Comparison of ENCODE assay signal across 33 cellular contexts in genomic region chr2:236075802-236076201, GRCh38.
"Had no signal": no experiment of that assay in that cellular context is flagged by ENCODE, and none has a peak within 500 bp of the region (broad histone marks: within the 10 kb centered on the region; RNA-seq: fewer than 3 reads in every experiment).

No MANE protein-coding gene starts in this region.

- H3K4me3 Mint-ChIP-seq: activated CD4-positive, alpha-beta T cell treated with anti-CD3 and anti-CD28 coated beads, Interleukin-2, amount 10 ng/mL, durations not matched to agents 24 days and 14 days; activated CD8-positive, alpha-beta T cell treated with anti-CD3 and anti-CD28 coated beads for 36 hours; activated naive CD8-positive, alpha-beta T cell treated with anti-CD3 and anti-CD28 coated beads for 36 hours; activated T-cell treated with anti-CD3 and anti-CD28 coated beads, Interleukin-2, amount 50 U/mL, for 72 hours; activated T-helper 17 cell treated with anti-CD3 and anti-CD28 coated beads, Interleukin-2, amount 50 U/mL, for 72 hours; central memory CD8-positive, alpha-beta T cell; T-helper 2 cell treated with Interferon-gamma antibody and Interleukin-4, amounts not matched to agents 5 μg/mL and 100 μg/mL, for 36 hours had no signal

- ATAC-seq: activated CD8-positive, alpha-beta T cell treated with anti-CD3 and anti-CD28 coated beads for 36 hours; activated T-cell treated with anti-CD3 and anti-CD28 coated beads, Interleukin-2, amount 50 U/mL, for 72 hours; activated T-helper 17 cell treated with anti-CD3 and anti-CD28 coated beads, Interleukin-2, amount 50 U/mL, for 72 hours had no signal

- DNase-seq: activated CD4-positive, alpha-beta T cell treated with anti-CD3 and anti-CD28 coated beads, Interleukin-2, amount 10 ng/mL, durations not matched to agents 24 days and 14 days; activated CD4-positive, alpha-beta T cell treated with anti-CD3 and anti-CD28 coated beads, Interleukin-2, amount 50 U/mL, for 4 hours; activated CD8-positive, alpha-beta T cell treated with anti-CD3 and anti-CD28 coated beads for 36 hours; activated effector memory CD4-positive, alpha-beta T cell treated with anti-CD3 and anti-CD28 coated beads, Interleukin-2, amount 50 U/mL, for 16 hours; activated naive CD4-positive, alpha-beta T cell; activated naive CD4-positive, alpha-beta T cell treated with anti-CD3 and anti-CD28 coated beads, Interleukin-2, amount 50 U/mL, for 16 hours; activated naive CD8-positive, alpha-beta T cell treated with anti-CD3 and anti-CD28 coated beads for 36 hours; activated T-cell treated with anti-CD3 and anti-CD28 coated beads, Interleukin-2, amount 50 U/mL, for 1 hour; activated T-cell treated with anti-CD3 and anti-CD28 coated beads, Interleukin-2, amount 50 U/mL, for 72 hours; amniotic stem cell; aorta; Kasumi-1; MG63; NCI-H1048; NCI-H1105 treated with DMSO at 0.1 percent for 48 hours; NCI-H1436; NCI-H1694; NCI-H2029; NCI-H2107; NCI-H2171; NCI-H510A; NCI-H526; NCI-H748 treated with DMSO at 0.1 percent for 48 hours; NK-92 treated with Interleukin-12 subunit alpha and Interleukin-12 subunit beta, amount 100 ng/mL, for 24 hours; OCI-M1; Right ventricle myocardium superior; SW 1271; T-helper 1 cell had no signal

- H3K9me3 ChIP-seq: MG63 had no signal

- FAIRE-seq: TTC549 had no signal

- H3K36me3 ChIP-seq: cardiac muscle cell, MG63 had no signal

- H3K27me3 Mint-ChIP-seq: activated CD4-positive, alpha-beta T cell treated with anti-CD3 and anti-CD28 coated beads, Interleukin-2, amount 10 ng/mL, durations not matched to agents 24 days and 14 days; activated naive CD8-positive, alpha-beta T cell treated with anti-CD3 and anti-CD28 coated beads for 36 hours; activated T-helper 17 cell treated with anti-CD3 and anti-CD28 coated beads, Interleukin-2, amount 50 U/mL, for 72 hours; central memory CD8-positive, alpha-beta T cell had no signal

- H3K27me3 ChIP-seq: cardiac muscle cell, MG63 had no signal

- H3K27ac Mint-ChIP-seq: activated CD4-positive, alpha-beta T cell treated with anti-CD3 and anti-CD28 coated beads, Interleukin-2, amount 10 ng/mL, durations not matched to agents 24 days and 14 days; activated CD8-positive, alpha-beta T cell treated with anti-CD3 and anti-CD28 coated beads for 36 hours; activated naive CD8-positive, alpha-beta T cell treated with anti-CD3 and anti-CD28 coated beads for 36 hours; activated T-cell treated with anti-CD3 and anti-CD28 coated beads, Interleukin-2, amount 50 U/mL, for 72 hours; activated T-helper 17 cell treated with anti-CD3 and anti-CD28 coated beads, Interleukin-2, amount 50 U/mL, for 72 hours; T-helper 2 cell treated with Interferon-gamma antibody and Interleukin-4, amounts not matched to agents 5 μg/mL and 100 μg/mL, for 36 hours had no signal

- H3K4me3 ChIP-seq: cardiac muscle cell, MG63 had no signal

- H3K27ac ChIP-seq: cardiac muscle cell had no signal

- H3K4me1 Mint-ChIP-seq: activated CD4-positive, alpha-beta T cell treated with anti-CD3 and anti-CD28 coated beads, Interleukin-2, amount 10 ng/mL, durations not matched to agents 24 days and 14 days; activated naive CD8-positive, alpha-beta T cell treated with anti-CD3 and anti-CD28 coated beads for 36 hours; activated T-helper 17 cell treated with anti-CD3 and anti-CD28 coated beads, Interleukin-2, amount 50 U/mL, for 72 hours; central memory CD8-positive, alpha-beta T cell had no signal

- H3K36me3 Mint-ChIP-seq: activated naive CD8-positive, alpha-beta T cell treated with anti-CD3 and anti-CD28 coated beads for 36 hours had no signal
